1 cellular context compared by ENCODE assay signal in the genomic region with DNA sequence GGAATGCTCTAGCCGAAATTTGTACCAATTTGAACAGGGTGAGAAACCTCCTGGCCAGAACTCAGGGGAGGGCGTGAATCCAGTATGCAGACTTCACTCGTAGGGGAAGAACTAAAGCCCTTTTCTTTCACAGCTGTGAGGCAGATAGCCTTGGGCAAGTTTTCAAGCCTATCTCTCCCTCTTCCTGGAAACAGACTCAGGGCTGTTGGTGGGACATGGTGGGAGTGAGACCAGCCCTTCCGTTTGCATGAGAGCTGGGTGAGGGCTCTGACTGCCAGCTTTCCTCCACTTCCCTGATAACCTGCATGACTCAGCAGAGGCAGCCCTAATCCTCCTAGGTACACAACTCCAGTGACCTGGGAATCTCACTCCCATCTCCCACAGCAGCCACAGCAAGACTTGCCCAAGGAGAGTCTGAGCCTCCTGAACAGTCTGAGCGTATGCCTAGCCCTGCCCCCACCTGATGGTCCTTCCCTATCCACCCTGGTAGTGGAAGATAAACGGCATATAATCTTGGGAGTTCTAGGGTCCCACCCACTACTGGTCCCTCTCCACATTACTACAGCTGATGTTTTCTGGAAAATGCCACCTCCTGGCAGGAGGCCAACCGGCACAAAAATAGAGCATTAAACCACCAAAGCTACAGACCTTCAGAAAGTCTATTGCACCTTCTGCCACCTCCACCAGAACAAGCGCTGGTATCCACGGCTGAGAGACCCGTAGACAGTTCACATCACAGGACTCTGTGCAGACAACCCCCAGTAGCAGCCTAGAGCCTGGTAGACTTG.
TF ChIP-seq lines count a peak whose summit lies in the region.

No MANE protein-coding gene starts in this region.

TF ChIP-seq in K562, 482 proteins besides CTCF, POLR2A, EP300 and RAD21 (continued from another document):
- TF ChIP-seq, protein P1, sequence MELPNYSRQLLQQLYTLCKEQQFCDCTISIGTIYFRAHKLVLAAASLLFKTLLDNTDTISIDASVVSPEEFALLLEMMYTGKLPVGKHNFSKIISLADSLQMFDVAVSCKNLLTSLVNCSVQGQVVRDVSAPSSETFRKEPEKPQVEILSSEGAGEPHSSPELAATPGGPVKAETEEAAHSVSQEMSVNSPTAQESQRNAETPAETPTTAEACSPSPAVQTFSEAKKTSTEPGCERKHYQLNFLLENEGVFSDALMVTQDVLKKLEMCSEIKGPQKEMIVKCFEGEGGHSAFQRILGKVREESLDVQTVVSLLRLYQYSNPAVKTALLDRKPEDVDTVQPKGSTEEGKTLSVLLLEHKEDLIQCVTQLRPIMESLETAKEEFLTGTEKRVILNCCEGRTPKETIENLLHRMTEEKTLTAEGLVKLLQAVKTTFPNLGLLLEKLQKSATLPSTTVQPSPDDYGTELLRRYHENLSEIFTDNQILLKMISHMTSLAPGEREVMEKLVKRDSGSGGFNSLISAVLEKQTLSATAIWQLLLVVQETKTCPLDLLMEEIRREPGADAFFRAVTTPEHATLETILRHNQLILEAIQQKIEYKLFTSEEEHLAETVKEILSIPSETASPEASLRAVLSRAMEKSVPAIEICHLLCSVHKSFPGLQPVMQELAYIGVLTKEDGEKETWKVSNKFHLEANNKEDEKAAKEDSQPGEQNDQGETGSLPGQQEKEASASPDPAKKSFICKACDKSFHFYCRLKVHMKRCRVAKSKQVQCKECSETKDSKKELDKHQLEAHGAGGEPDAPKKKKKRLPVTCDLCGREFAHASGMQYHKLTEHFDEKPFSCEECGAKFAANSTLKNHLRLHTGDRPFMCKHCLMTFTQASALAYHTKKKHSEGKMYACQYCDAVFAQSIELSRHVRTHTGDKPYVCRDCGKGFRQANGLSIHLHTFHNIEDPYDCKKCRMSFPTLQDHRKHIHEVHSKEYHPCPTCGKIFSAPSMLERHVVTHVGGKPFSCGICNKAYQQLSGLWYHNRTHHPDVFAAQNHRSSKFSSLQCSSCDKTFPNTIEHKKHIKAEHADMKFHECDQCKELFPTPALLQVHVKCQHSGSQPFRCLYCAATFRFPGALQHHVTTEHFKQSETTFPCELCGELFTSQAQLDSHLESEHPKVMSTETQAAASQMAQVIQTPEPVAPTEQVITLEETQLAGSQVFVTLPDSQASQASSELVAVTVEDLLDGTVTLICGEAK (IDR thresholded peaks at IDR 0.05): no peak
- TF ChIP-seq, protein P1 (CRISPR knock-in tag; IDR thresholded peaks at IDR 0.05): no peak
- no peak for TF ChIP-seq RFX5 (IDR thresholded peaks at IDR 0.05; ENCODE audit: low read depth, low read length)
- TF ChIP-seq SNIP1 (IDR thresholded peaks at IDR 0.05; ENCODE audit: low read depth): no peak
- no peak for TF ChIP-seq RBM22 (IDR thresholded peaks at IDR 0.05; ENCODE audit: low read depth, low read length, poor library complexity, severe bottlenecking)
- TF ChIP-seq, protein P2, sequence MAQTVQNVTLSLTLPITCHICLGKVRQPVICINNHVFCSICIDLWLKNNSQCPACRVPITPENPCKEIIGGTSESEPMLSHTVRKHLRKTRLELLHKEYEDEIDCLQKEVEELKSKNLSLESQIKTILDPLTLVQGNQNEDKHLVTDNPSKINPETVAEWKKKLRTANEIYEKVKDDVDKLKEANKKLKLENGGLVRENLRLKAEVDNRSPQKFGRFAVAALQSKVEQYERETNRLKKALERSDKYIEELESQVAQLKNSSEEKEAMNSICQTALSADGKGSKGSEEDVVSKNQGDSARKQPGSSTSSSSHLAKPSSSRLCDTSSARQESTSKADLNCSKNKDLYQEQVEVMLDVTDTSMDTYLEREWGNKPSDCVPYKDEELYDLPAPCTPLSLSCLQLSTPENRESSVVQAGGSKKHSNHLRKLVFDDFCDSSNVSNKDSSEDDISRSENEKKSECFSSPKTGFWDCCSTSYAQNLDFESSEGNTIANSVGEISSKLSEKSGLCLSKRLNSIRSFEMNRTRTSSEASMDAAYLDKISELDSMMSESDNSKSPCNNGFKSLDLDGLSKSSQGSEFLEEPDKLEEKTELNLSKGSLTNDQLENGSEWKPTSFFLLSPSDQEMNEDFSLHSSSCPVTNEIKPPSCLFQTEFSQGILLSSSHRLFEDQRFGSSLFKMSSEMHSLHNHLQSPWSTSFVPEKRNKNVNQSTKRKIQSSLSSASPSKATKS (CRISPR knock-in tag; IDR thresholded peaks at IDR 0.05): no peak
- no peak for TF ChIP-seq SMARCB1 (IDR thresholded peaks at IDR 0.05; ENCODE audit: insufficient read length, low read depth)
- TF ChIP-seq PHB2 (IDR thresholded peaks at IDR 0.05; ENCODE audit: low read depth): no peak
- no peak for TF ChIP-seq ZNF589 (CRISPR knock-in tag; IDR thresholded peaks at IDR 0.05; ENCODE audit: low read depth)
- TF ChIP-seq, protein P3, sequence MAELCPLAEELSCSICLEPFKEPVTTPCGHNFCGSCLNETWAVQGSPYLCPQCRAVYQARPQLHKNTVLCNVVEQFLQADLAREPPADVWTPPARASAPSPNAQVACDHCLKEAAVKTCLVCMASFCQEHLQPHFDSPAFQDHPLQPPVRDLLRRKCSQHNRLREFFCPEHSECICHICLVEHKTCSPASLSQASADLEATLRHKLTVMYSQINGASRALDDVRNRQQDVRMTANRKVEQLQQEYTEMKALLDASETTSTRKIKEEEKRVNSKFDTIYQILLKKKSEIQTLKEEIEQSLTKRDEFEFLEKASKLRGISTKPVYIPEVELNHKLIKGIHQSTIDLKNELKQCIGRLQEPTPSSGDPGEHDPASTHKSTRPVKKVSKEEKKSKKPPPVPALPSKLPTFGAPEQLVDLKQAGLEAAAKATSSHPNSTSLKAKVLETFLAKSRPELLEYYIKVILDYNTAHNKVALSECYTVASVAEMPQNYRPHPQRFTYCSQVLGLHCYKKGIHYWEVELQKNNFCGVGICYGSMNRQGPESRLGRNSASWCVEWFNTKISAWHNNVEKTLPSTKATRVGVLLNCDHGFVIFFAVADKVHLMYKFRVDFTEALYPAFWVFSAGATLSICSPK (IDR thresholded peaks at IDR 0.05; ENCODE audit: borderline replicate concordance): no peak
- no peak for TF ChIP-seq ZNF830 (CRISPR knock-in tag; IDR thresholded peaks at IDR 0.05)
- TF ChIP-seq NFIC (IDR thresholded peaks at IDR 0.05): peak; percentile 96
- TF ChIP-seq ETS2 (tag; IDR thresholded peaks at IDR 0.05; ENCODE audit: borderline replicate concordance, poor library complexity, severe bottlenecking): no peak
- no peak for TF ChIP-seq RBM34 (IDR thresholded peaks at IDR 0.05; ENCODE audit: borderline replicate concordance, insufficient read depth, low read length)
- peak; percentile 66 for TF ChIP-seq SMAD4 (CRISPR knock-in tag; conservative IDR thresholded peaks at IDR 0.05)
- TF ChIP-seq ZNF253 (CRISPR knock-in tag; conservative IDR thresholded peaks at IDR 0.05): no peak
- TF ChIP-seq FUS (optimal IDR thresholded peaks at IDR 0.05; ENCODE audit: low read depth, low read length): no peak
- TF ChIP-seq BDP1 (IDR thresholded peaks at IDR 0.05; ENCODE audit: insufficient read depth, insufficient read length): no peak
- no peak for TF ChIP-seq ILF3 (IDR thresholded peaks at IDR 0.05; ENCODE audit: borderline replicate concordance)
- 0 out of 2 replicates have a peak, but pooled peaks have one; percentile 32 for TF ChIP-seq MTA1 (IDR thresholded peaks at IDR 0.05; ENCODE audit: borderline replicate concordance)
- TF ChIP-seq NCOA2 (IDR thresholded peaks at IDR 0.05; ENCODE audit: partially characterized antibody in 2 of 2): no peak
- TF ChIP-seq CCNT2 (IDR thresholded peaks at IDR 0.05; ENCODE audit: borderline replicate concordance, extremely low read depth, insufficient read length, low read depth, low read length): no peak
TF ChIP-seq in K562: peak in this region for 72.
